8 cellular contexts compared by ENCODE assay signal in the genomic region with DNA sequence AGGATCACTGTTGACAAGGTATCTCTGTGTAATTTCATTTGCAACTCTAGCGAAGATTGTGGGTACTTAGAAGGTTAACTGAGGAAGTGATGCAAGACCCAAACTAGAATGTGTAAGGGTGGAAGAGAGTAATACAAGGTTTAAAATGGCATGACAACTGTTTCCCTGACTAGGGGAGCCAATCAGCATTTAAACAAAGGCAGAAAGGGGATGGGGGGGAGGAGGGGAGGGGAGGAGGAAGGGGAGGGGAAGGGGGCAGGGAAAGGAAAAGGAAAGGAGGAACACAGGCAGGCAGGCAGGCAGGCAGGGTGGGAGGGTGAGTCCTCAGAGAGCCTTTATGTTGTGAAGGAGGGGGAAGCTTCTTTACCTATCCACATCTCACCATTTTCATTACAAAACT. TPM values are rescaled to one million over a fixed set of nuclear protein-coding genes. Genes with fewer than 3 reads are reported as not detected.
DNase-seq lines count a peak whose midpoint lies in the region; TF ChIP-seq lines count a peak whose summit lies in the region.

No MANE protein-coding gene starts in this region.

- H3K4me3 Mint-ChIP-seq in osteocyte (ENCODE audit: unreplicated experiment): no peak overlapping the region

- H3K27me3 Mint-ChIP-seq in osteocyte (ENCODE audit: unreplicated experiment): no peaks in the 10 kb centered on the region

- peak; percentile 23 for DNase-seq in ELR (ENCODE audit: low read depth)
- DNase-seq in NOMO-1 (lab: John Stamatoyannopoulos, UW; ENCODE audit: unreplicated experiment in 2 of 2): peak; percentile 79 to 93
- no peak for DNase-seq in osteocyte (ENCODE audit: extremely low spot score, unreplicated experiment)
- no peak for DNase-seq in hippocampal formation (lab: John Stamatoyannopoulos, UW)
- no peak for DNase-seq in pons (ENCODE audit: low spot score)
- DNase-seq in activated CD8-positive, alpha-beta memory T cell treated with anti-CD3 and anti-CD28 coated beads, Interleukin-2, amount 50 U/mL, for 4 hours: no peak
- DNase-seq in stimulated activated CD4-positive, alpha-beta T cell treated with anti-CD3 and anti-CD28 coated beads, Interleukin-1b, Interleukin-23, amount 100 ng/mL, for 48 hours: no peak

- peaks cover 20% of the 10 kb centered on the region for H3K36me3 Mint-ChIP-seq in osteocyte (ENCODE audit: unreplicated experiment)

- no peak for TF ChIP-seq CTCF in osteocyte (IDR thresholded peaks at IDR 0.05)

- H3K9me3 Mint-ChIP-seq in osteocyte (ENCODE audit: unreplicated experiment): no peaks in the 10 kb centered on the region

- H3K4me1 Mint-ChIP-seq in osteocyte (ENCODE audit: unreplicated experiment): peaks cover 9% of the 10 kb centered on the region

- peak overlapping the region; percentile 99 for H3K27ac ChIP-seq in angular gyrus (ENCODE audit: low read depth, low read length)

- peak overlapping the region; percentile 15 for H3K27ac Mint-ChIP-seq in osteocyte (ENCODE audit: unreplicated experiment)

RNA-seq across cellular contexts. Expression of a gene that starts 31.1 kb away (rescaled TPM):
- total RNA-seq in osteocyte: 23.2 and 25.2 TPM in 2 replicates

RNA-seq across cellular contexts. Expression of a gene that starts 44.3 kb away (rescaled TPM):
- total RNA-seq in osteocyte: 92.5 and 104 TPM in 2 replicates

Comparison
In these comparisons a context has a peak if more than half of its experiments do, and no peak if none do; other contexts are left out.
1. DNase-seq: peak in ELR (single experiment) and NOMO-1 (2 of 2); none in osteocyte (single experiment), hippocampal formation (0 of 2), pons (single experiment), activated CD8-positive, alpha-beta memory T cell treated with anti-CD3 and anti-CD28 coated beads, Interleukin-2, amount 50 U/mL, for 4 hours (single experiment) and stimulated activated CD4-positive, alpha-beta T cell treated with anti-CD3 and anti-CD28 coated beads, Interleukin-1b, Interleukin-23, amount 100 ng/mL, for 48 hours (single experiment).